ENCODE assay signal across 1 cellular context in genomic region chr2:9630750-9631483, GRCh38.
A peak's percentile ranks its signal among the peaks of the same experiment; 100 is the strongest.
TF ChIP-seq lines count a peak whose summit lies in the region.

TSS of gene YWHAQ (minus strand) at chr2:9630997. CDS start at chr2:9630452, 545 bp downstream.

TF ChIP-seq in HepG2, 621 proteins besides CTCF, POLR2A, EP300 and RAD21 (continued from another document and continues in another):
- TF ChIP-seq ZNF609 (CRISPR knock-in tag; IDR thresholded peaks at IDR 0.05; ENCODE audit: borderline replicate concordance) (no peak; the same call in 1 of the 2 replicates), ZNF407 (CRISPR knock-in tag; IDR thresholded peaks at IDR 0.05; ENCODE audit: not compliant biosample characterization) (peak; percentile 60), NFRKB (IDR thresholded peaks at IDR 0.05) (no peak), KDM2A (CRISPR knock-in tag; IDR thresholded peaks at IDR 0.05; ENCODE audit: borderline replicate concordance, low read depth) (peak; percentile 86), ZBTB2 (CRISPR knock-in tag; IDR thresholded peaks at IDR 0.05; ENCODE audit: low read depth) (no peak), ARID4A (CRISPR knock-in tag; IDR thresholded peaks at IDR 0.05; ENCODE audit: borderline replicate concordance) (peak; percentile 58; the same call in 1 of the 2 replicates), ZMYM2 (CRISPR knock-in tag; IDR thresholded peaks at IDR 0.05) (no peak), ZNF543 (CRISPR knock-in tag; IDR thresholded peaks at IDR 0.05) (peak; percentile 70; the same call in 1 of the 2 replicates), MEF2D (CRISPR knock-in tag; IDR thresholded peaks at IDR 0.05) (peak; percentile 57; the same call in 1 of the 2 replicates), HNRNPH1 (optimal IDR thresholded peaks at IDR 0.05; ENCODE audit: low read depth, low read length) (no peak), TGIF2 (CRISPR knock-in tag; IDR thresholded peaks at IDR 0.05) (peak; percentile 12), ATF7 (IDR thresholded peaks at IDR 0.05) (no peak), ATF7 (CRISPR knock-in tag; IDR thresholded peaks at IDR 0.05) (peak; percentile 25; the same call in 1 of the 2 replicates), ATRX (CRISPR knock-in tag; IDR thresholded peaks at IDR 0.05; ENCODE audit: borderline replicate concordance) (no peak), NCOA5 (CRISPR knock-in tag; IDR thresholded peaks at IDR 0.05) (no peak), ZNF607 (CRISPR knock-in tag; IDR thresholded peaks at IDR 0.05; ENCODE audit: borderline replicate concordance) (0 out of 2 replicates have a peak, but pooled peaks have one; percentile 36), CCAR2 (optimal IDR thresholded peaks at IDR 0.05; ENCODE audit: low read depth, low read length) (no peak), GPBP1L1 (CRISPR knock-in tag; IDR thresholded peaks at IDR 0.05) (no peak), ZBTB49 (CRISPR knock-in tag; IDR thresholded peaks at IDR 0.05; ENCODE audit: borderline replicate concordance) (no peak; the same call in 1 of the 2 replicates), ZGPAT (CRISPR knock-in tag; IDR thresholded peaks at IDR 0.05) (peak; percentile 91; the same call in 1 of the 2 replicates), KLF9 (CRISPR knock-in tag; IDR thresholded peaks at IDR 0.05; ENCODE audit: low read depth) (0 out of 2 replicates have a peak, but pooled peaks have one; percentile 31), ZNF598 (CRISPR knock-in tag; IDR thresholded peaks at IDR 0.05; ENCODE audit: borderline replicate concordance) (peak; percentile 93; the same call in 1 of the 2 replicates), MXD3 (CRISPR knock-in tag; IDR thresholded peaks at IDR 0.05) (no peak; the same call in none of the 2 replicates)
